Comparison of ENCODE assay signal across 7 cellular contexts in genomic region chr16:50570354-50570753, GRCh38. TPM values are rescaled to one million over a fixed set of nuclear protein-coding genes. Genes with fewer than 3 reads are reported as not detected.
"Had no signal": no experiment of that assay in that cellular context is flagged by ENCODE, and none has a peak within 500 bp of the region (broad histone marks: within the 10 kb centered on the region; RNA-seq: fewer than 3 reads in every experiment).

No MANE protein-coding gene starts in this region.

- H3K9me3 Mint-ChIP-seq: GM23338, IgD-negative memory B cell had no signal

- H3K27ac Mint-ChIP-seq: GM23338, IgD-negative memory B cell had no signal

- H3K36me3 ChIP-seq: HAP-1 had no signal

- DNase-seq: H7, KG1 had no signal

- H3K27me3 Mint-ChIP-seq: IgD-negative memory B cell had no signal

- H3K4me3 ChIP-seq: GM23338, HAP-1 had no signal

- H2AFZ ChIP-seq: GM23338 had no signal

- H3K9me3 ChIP-seq: HAP-1 had no signal

- FAIRE-seq: HTR-8/SVneo had no signal

- H3K4me3 Mint-ChIP-seq: GM23338 had no signal

- H3K4me2 ChIP-seq: GM23338 had no signal

- ATAC-seq: GM23338, HCT116 had no signal

- H3K4me1 ChIP-seq: HAP-1 had no signal

RNA-seq across cellular contexts. Expression of gene NKD1, which starts 22.2 kb away (rescaled TPM):
- polyA plus RNA-seq: IgD-negative memory B cell had no signal
